ENCODE assay signal across 20 cellular contexts in the genomic region with DNA sequence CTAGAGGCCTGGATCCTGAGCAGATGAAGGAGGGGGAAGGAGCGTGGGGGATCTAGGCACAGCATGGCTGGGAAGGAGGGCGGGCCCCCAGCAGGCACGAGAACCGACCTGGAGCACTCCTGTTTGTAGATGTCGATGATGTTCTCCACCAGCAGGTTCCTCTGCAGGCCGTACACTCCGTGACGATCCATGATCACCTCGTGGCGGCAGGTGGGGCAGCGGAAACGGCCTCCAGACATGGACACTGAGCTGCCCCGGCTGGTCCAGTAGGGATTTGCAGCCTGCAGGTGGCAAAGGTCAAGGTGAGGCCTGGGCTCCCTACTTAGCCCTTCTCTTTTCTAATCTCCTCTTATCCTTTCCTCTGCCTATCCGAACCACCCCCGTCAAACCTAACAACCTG. TPM values are rescaled to one million over a fixed set of nuclear protein-coding genes. Genes with fewer than 3 reads are reported as not detected.
"Had no signal": no experiment of that assay in that cellular context is flagged by ENCODE, and none has a peak within 500 bp of the region (broad histone marks: within the 10 kb centered on the region; RNA-seq: fewer than 3 reads in every experiment).

No MANE protein-coding gene starts in this region.

- H3K36me3 ChIP-seq: ascending aorta, breast epithelium, gastroesophageal sphincter, left lung, neutrophil, transverse colon had no signal

- H3K27me3 ChIP-seq: ascending aorta, breast epithelium had no signal

- H3K4me1 ChIP-seq: ascending aorta, breast epithelium, gastroesophageal sphincter, left lung, transverse colon had no signal

- H3K4me3 Mint-ChIP-seq: memory B cell had no signal

- H3K4me1 Mint-ChIP-seq: memory B cell had no signal

- H3K36me3 Mint-ChIP-seq: memory B cell had no signal

- H3K27ac ChIP-seq: ascending aorta, breast epithelium, gastroesophageal sphincter, left lung, neutrophil, transverse colon had no signal

- H3K4me3 ChIP-seq: ascending aorta, gastroesophageal sphincter, left lung, smooth muscle cell, transverse colon had no signal

- H3K9me3 ChIP-seq: ascending aorta, breast epithelium, gastroesophageal sphincter, left lung, neutrophil, transverse colon had no signal

- DNase-seq: activated CD4-positive, alpha-beta T cell treated with anti-CD3 and anti-CD28 coated beads, Interleukin-2, amount 50 U/mL, for 1 hour; activated CD8-positive, alpha-beta memory T cell treated with anti-CD3 and anti-CD28 coated beads for 24 hours; activated gamma-delta T cell treated with Interleukin-2 at 50 U/mL for 16 hours; left lung; posterior cingulate gyrus; stimulated activated CD4-positive, alpha-beta T cell treated with anti-CD3 and anti-CD28 coated beads, Interleukin-4, amount 100 ng/mL, for 4 hours; stimulated activated CD8-positive, alpha-beta memory T cell treated with anti-CD3 and anti-CD28 coated beads, Interleukin-4, amount 100 ng/mL, for 48 hours; stimulated activated naive CD4-positive, alpha-beta T cell treated with Interleukin-2 at 50 U/mL for 16 hours; substantia nigra; SW 1271; transverse colon had no signal

- H3K9me3 Mint-ChIP-seq: memory B cell had no signal

- ATAC-seq: activated CD4-positive, CD25-positive, alpha-beta regulatory T cell treated with anti-CD3 and anti-CD28 coated beads, Interleukin-2, amount 50 U/mL, for 24 hours; gastroesophageal sphincter; left lung had no signal

- H3K27ac Mint-ChIP-seq: memory B cell had no signal

RNA-seq across cellular contexts. Expression of a gene that starts 1.3 kb away (rescaled TPM):
- total RNA-seq: ascending aorta, dermis microvascular lymphatic vessel endothelial cell, smooth muscle cell had no signal

RNA-seq across cellular contexts. Expression of a gene that starts 20.2 kb away (rescaled TPM):
- total RNA-seq: ascending aorta, dermis microvascular lymphatic vessel endothelial cell, gastroesophageal sphincter, SK-MEL-5 had no signal

RNA-seq across cellular contexts. Expression of a gene that starts 44.6 kb away (rescaled TPM):
- total RNA-seq: dermis microvascular lymphatic vessel endothelial cell had no signal
